26 cellular contexts compared by ENCODE assay signal in the genomic region with DNA sequence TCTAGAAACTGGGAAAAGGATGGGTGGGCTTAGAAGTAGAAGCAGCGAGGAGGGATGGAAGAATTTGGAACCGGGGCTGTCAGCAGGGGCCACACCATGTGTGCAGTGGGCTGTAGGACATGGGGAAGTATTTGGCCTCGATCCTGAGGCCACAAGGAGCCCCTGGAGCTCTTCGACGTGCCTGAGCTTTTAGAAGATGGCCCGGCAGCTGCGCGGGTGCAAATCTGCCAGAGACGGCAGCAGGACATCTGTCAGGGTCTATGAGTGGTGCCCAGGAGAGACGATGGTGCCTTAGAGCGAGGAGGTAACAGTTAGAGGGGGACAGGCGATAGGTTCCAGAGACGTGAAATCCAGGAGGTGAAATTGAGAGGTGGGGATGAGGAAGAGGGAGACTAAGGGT.
"Had no signal": no experiment of that assay in that cellular context is flagged by ENCODE, and none has a peak within 500 bp of the region (broad histone marks: within the 10 kb centered on the region; RNA-seq: fewer than 3 reads in every experiment).

No MANE protein-coding gene starts in this region.

- H3K36me3 Mint-ChIP-seq: memory B cell; naive thymus-derived CD4-positive, alpha-beta T cell; neural progenitor cell; stimulated activated effector memory CD8-positive, alpha-beta T cell treated with anti-CD3 and anti-CD28 coated beads, Interleukin-12 subunit alpha, Interleukin-12 subunit beta, amount 100 ng/mL, for 72 hours had no signal

- H3K4me1 ChIP-seq: prostate gland, tibial artery, uterus had no signal

- H3K27ac ChIP-seq: hepatocyte, left ventricle myocardium inferior, neural progenitor cell, ovary, prostate gland, skin epidermis, suprapubic skin, thoracic aorta, tibial artery, uterus had no signal

- H3K9me3 Mint-ChIP-seq: memory B cell; naive thymus-derived CD4-positive, alpha-beta T cell; nephron progenitor cell; neural progenitor cell; stimulated activated effector memory CD8-positive, alpha-beta T cell treated with anti-CD3 and anti-CD28 coated beads, Interleukin-12 subunit alpha, Interleukin-12 subunit beta, amount 100 ng/mL, for 72 hours; stimulated activated naive CD8-positive, alpha-beta T cell treated with anti-CD3 and anti-CD28 coated beads, Interleukin-15, Interleukin-2, amounts not matched to agents 100 ng/mL and 50 ng/mL, for 24 hours had no signal

- H3K27me3 ChIP-seq: ovary, suprapubic skin, uterus had no signal

- H2AFZ ChIP-seq: hepatocyte, neural progenitor cell had no signal

- DNase-seq: islet precursor cell; left ventricle myocardium inferior; midbrain; mucosa of descending colon; naive thymus-derived CD4-positive, alpha-beta T cell; nephron progenitor cell; ovary; retina; right cardiac atrium; stimulated activated CD4-positive, alpha-beta T cell treated with anti-CD3 and anti-CD28 coated beads, Interleukin-12 subunit alpha, Interleukin-12 subunit beta, amount 100 ng/mL, for 4 hours; stimulated activated CD4-positive, alpha-beta T cell treated with anti-CD3 and anti-CD28 coated beads, Interleukin-15, amount 100 ng/mL, for 24 hours; stimulated activated CD4-positive, alpha-beta T cell treated with anti-CD3 and anti-CD28 coated beads, Interleukin-2, amount 100 ng/mL, for 24 hours; stimulated activated CD4-positive, alpha-beta T cell treated with anti-CD3 and anti-CD28 coated beads, Interleukin-4, amount 100 ng/mL, for 24 hours; stimulated activated naive CD4-positive, alpha-beta T cell; uterus had no signal

- H3K79me2 ChIP-seq: hepatocyte had no signal

- ATAC-seq: mucosa of descending colon; naive thymus-derived CD4-positive, alpha-beta T cell; right cardiac atrium; sciatic nerve; stimulated activated effector memory CD8-positive, alpha-beta T cell treated with anti-CD3 and anti-CD28 coated beads, Interleukin-12 subunit alpha, Interleukin-12 subunit beta, amount 100 ng/mL, for 72 hours had no signal

- H3K9ac ChIP-seq: neural progenitor cell had no signal

- H3K9me3 ChIP-seq: left ventricle myocardium inferior, mucosa of descending colon, ovary, prostate gland, suprapubic skin, thoracic aorta, tibial artery, uterus had no signal

- H3K4me3 ChIP-seq: hepatocyte, left ventricle myocardium inferior, mucosa of descending colon, neural progenitor cell, ovary, prostate gland, skin epidermis, suprapubic skin, thoracic aorta, tibial artery, uterus had no signal

- H3K36me3 ChIP-seq: left ventricle myocardium inferior, neural progenitor cell, ovary, prostate gland, suprapubic skin, thoracic aorta, tibial artery, uterus had no signal

- H3K4me2 ChIP-seq: hepatocyte, neural progenitor cell had no signal

- H3K27ac Mint-ChIP-seq: memory B cell; nephron progenitor cell; neural progenitor cell; stimulated activated effector memory CD8-positive, alpha-beta T cell treated with anti-CD3 and anti-CD28 coated beads, Interleukin-12 subunit alpha, Interleukin-12 subunit beta, amount 100 ng/mL, for 72 hours; stimulated activated naive CD8-positive, alpha-beta T cell treated with anti-CD3 and anti-CD28 coated beads, Interleukin-15, Interleukin-2, amounts not matched to agents 100 ng/mL and 50 ng/mL, for 24 hours had no signal

- H3K4me3 Mint-ChIP-seq: memory B cell; naive thymus-derived CD4-positive, alpha-beta T cell; nephron progenitor cell; neural progenitor cell; stimulated activated effector memory CD8-positive, alpha-beta T cell treated with anti-CD3 and anti-CD28 coated beads, Interleukin-12 subunit alpha, Interleukin-12 subunit beta, amount 100 ng/mL, for 72 hours; stimulated activated naive CD8-positive, alpha-beta T cell treated with anti-CD3 and anti-CD28 coated beads, Interleukin-15, Interleukin-2, amounts not matched to agents 100 ng/mL and 50 ng/mL, for 24 hours had no signal
